3 cellular contexts compared by ENCODE assay signal in the genomic region with DNA sequence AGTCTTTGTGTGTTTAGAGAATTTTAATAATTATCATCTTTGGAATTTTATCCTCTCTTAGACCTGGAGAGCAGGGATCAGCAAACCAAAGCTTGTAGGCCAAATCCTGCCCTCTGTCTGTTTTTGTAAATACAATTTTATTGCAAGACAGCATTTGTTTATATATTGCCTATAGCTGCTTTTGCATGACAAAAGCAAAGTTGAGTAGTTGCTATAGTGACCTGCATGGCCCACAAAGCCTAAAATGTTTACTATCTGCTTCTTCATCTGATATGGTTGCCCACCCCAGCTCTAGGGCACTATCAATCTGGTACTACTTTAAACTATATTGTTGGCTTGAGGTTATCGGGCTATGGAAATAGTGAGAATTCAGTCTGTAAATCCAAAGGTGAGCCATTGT.
TF ChIP-seq lines count a peak whose summit lies in the region.

No MANE protein-coding gene starts in this region.

TF ChIP-seq in GM23338, 12 proteins besides CTCF, POLR2A, EP300 and RAD21 (continues in another document):
- TF ChIP-seq, protein P1, sequence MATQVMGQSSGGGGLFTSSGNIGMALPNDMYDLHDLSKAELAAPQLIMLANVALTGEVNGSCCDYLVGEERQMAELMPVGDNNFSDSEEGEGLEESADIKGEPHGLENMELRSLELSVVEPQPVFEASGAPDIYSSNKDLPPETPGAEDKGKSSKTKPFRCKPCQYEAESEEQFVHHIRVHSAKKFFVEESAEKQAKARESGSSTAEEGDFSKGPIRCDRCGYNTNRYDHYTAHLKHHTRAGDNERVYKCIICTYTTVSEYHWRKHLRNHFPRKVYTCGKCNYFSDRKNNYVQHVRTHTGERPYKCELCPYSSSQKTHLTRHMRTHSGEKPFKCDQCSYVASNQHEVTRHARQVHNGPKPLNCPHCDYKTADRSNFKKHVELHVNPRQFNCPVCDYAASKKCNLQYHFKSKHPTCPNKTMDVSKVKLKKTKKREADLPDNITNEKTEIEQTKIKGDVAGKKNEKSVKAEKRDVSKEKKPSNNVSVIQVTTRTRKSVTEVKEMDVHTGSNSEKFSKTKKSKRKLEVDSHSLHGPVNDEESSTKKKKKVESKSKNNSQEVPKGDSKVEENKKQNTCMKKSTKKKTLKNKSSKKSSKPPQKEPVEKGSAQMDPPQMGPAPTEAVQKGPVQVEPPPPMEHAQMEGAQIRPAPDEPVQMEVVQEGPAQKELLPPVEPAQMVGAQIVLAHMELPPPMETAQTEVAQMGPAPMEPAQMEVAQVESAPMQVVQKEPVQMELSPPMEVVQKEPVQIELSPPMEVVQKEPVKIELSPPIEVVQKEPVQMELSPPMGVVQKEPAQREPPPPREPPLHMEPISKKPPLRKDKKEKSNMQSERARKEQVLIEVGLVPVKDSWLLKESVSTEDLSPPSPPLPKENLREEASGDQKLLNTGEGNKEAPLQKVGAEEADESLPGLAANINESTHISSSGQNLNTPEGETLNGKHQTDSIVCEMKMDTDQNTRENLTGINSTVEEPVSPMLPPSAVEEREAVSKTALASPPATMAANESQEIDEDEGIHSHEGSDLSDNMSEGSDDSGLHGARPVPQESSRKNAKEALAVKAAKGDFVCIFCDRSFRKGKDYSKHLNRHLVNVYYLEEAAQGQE (IDR thresholded peaks at IDR 0.05; ENCODE audit: unreplicated experiment) = no peak
- TF ChIP-seq ZNF331 (CRISPR knock-in tag; IDR thresholded peaks at IDR 0.05; ENCODE audit: low read depth) = no peak
- TF ChIP-seq ZNF114 (CRISPR knock-in tag; IDR thresholded peaks at IDR 0.05) = no peak
- TF ChIP-seq EZH2 (IDR thresholded peaks at IDR 0.05; ENCODE audit: low read depth, unreplicated experiment) = no peak
- TF ChIP-seq, protein P2, sequence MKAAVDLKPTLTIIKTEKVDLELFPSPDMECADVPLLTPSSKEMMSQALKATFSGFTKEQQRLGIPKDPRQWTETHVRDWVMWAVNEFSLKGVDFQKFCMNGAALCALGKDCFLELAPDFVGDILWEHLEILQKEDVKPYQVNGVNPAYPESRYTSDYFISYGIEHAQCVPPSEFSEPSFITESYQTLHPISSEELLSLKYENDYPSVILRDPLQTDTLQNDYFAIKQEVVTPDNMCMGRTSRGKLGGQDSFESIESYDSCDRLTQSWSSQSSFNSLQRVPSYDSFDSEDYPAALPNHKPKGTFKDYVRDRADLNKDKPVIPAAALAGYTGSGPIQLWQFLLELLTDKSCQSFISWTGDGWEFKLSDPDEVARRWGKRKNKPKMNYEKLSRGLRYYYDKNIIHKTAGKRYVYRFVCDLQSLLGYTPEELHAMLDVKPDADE (IDR thresholded peaks at IDR 0.05) = no peak
- TF ChIP-seq JUNB (IDR thresholded peaks at IDR 0.05; ENCODE audit: unreplicated experiment) = no peak
- TF ChIP-seq STAT1 (IDR thresholded peaks at IDR 0.05; ENCODE audit: unreplicated experiment) = no peak

TF ChIP-seq in IMR-90, 13 proteins besides CTCF, POLR2A, EP300 and RAD21:
- TF ChIP-seq MAFK (IDR thresholded peaks at IDR 0.05; ENCODE audit: low read depth, low read length) (no peak), CEBPB (IDR thresholded peaks at IDR 0.05; ENCODE audit: low read depth, low read length) (no peak), CHD1 (IDR thresholded peaks at IDR 0.05; ENCODE audit: low read depth, low read length) (no peak), RFX5 (IDR thresholded peaks at IDR 0.05; ENCODE audit: low read depth, low read length) (no peak), FOS (IDR thresholded peaks at IDR 0.05; ENCODE audit: low read depth, low read length) (no peak), RCOR1 (IDR thresholded peaks at IDR 0.05; ENCODE audit: insufficient replicate concordance, low read length) (no peak), NFE2L2 (IDR thresholded peaks at IDR 0.05; ENCODE audit: low read depth, low read length) (no peak), SMC3 (IDR thresholded peaks at IDR 0.05; ENCODE audit: low read depth, low read length) (no peak)
- TF ChIP-seq, protein P3, sequence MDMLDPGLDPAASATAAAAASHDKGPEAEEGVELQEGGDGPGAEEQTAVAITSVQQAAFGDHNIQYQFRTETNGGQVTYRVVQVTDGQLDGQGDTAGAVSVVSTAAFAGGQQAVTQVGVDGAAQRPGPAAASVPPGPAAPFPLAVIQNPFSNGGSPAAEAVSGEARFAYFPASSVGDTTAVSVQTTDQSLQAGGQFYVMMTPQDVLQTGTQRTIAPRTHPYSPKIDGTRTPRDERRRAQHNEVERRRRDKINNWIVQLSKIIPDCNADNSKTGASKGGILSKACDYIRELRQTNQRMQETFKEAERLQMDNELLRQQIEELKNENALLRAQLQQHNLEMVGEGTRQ (IDR thresholded peaks at IDR 0.05; ENCODE audit: low read depth, low read length) = no peak
- TF ChIP-seq, protein P4, sequence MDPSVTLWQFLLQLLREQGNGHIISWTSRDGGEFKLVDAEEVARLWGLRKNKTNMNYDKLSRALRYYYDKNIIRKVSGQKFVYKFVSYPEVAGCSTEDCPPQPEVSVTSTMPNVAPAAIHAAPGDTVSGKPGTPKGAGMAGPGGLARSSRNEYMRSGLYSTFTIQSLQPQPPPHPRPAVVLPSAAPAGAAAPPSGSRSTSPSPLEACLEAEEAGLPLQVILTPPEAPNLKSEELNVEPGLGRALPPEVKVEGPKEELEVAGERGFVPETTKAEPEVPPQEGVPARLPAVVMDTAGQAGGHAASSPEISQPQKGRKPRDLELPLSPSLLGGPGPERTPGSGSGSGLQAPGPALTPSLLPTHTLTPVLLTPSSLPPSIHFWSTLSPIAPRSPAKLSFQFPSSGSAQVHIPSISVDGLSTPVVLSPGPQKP (IDR thresholded peaks at IDR 0.05; ENCODE audit: borderline replicate concordance, low read depth, low read length) = no peak

TF ChIP-seq in H1, 55 proteins besides CTCF, POLR2A, EP300 and RAD21:
- TF ChIP-seq SIX5 (IDR thresholded peaks at IDR 0.05; ENCODE audit: low read depth, low read length) (no peak), JUN (IDR thresholded peaks at IDR 0.05; ENCODE audit: low read depth, low read length) (no peak), POU5F1 (IDR thresholded peaks at IDR 0.05; ENCODE audit: low read depth, low read length) (0 out of 2 replicates have a peak, but pooled peaks have one; percentile 50)
